ENCODE assay signal across 1 cellular context in the genomic region with DNA sequence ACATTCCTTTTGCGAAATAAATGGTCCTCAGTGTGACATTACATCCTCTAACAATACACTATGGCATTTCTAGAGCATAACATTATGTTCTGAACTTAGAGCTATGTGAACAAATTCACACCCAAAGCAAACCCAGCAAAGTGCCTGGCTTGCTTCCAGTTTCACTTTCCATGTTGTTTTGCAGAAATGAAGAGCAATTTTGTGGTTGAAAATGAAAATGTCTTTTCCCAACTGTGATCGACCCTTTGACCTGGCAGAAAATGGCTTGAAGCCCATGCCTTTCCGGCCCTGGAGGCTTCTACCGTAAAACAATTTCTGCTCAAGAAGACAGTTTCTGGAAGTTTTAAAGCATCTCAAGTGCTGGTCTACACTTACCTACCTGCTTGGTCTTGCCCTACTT.
TF ChIP-seq lines count a peak whose summit lies in the region.

No MANE protein-coding gene starts in this region.

TF ChIP-seq in HepG2, 621 proteins besides CTCF, POLR2A, EP300 and RAD21 (continued from another document):
- TF ChIP-seq, protein P1, sequence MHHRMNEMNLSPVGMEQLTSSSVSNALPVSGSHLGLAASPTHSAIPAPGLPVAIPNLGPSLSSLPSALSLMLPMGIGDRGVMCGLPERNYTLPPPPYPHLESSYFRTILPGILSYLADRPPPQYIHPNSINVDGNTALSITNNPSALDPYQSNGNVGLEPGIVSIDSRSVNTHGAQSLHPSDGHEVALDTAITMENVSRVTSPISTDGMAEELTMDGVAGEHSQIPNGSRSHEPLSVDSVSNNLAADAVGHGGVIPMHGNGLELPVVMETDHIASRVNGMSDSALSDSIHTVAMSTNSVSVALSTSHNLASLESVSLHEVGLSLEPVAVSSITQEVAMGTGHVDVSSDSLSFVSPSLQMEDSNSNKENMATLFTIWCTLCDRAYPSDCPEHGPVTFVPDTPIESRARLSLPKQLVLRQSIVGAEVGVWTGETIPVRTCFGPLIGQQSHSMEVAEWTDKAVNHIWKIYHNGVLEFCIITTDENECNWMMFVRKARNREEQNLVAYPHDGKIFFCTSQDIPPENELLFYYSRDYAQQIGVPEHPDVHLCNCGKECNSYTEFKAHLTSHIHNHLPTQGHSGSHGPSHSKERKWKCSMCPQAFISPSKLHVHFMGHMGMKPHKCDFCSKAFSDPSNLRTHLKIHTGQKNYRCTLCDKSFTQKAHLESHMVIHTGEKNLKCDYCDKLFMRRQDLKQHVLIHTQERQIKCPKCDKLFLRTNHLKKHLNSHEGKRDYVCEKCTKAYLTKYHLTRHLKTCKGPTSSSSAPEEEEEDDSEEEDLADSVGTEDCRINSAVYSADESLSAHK (CRISPR knock-in tag; IDR thresholded peaks at IDR 0.05; ENCODE audit: borderline replicate concordance): no peak
- TF ChIP-seq, protein P2, sequence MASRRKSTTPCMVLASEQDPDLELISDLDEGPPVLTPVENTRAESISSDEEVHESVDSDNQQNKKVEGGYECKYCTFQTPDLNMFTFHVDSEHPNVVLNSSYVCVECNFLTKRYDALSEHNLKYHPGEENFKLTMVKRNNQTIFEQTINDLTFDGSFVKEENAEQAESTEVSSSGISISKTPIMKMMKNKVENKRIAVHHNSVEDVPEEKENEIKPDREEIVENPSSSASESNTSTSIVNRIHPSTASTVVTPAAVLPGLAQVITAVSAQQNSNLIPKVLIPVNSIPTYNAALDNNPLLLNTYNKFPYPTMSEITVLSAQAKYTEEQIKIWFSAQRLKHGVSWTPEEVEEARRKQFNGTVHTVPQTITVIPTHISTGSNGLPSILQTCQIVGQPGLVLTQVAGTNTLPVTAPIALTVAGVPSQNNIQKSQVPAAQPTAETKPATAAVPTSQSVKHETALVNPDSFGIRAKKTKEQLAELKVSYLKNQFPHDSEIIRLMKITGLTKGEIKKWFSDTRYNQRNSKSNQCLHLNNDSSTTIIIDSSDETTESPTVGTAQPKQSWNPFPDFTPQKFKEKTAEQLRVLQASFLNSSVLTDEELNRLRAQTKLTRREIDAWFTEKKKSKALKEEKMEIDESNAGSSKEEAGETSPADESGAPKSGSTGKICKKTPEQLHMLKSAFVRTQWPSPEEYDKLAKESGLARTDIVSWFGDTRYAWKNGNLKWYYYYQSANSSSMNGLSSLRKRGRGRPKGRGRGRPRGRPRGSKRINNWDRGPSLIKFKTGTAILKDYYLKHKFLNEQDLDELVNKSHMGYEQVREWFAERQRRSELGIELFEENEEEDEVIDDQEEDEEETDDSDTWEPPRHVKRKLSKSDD (CRISPR knock-in tag; IDR thresholded peaks at IDR 0.05; ENCODE audit: low read depth): no peak
- TF ChIP-seq, protein P3, sequence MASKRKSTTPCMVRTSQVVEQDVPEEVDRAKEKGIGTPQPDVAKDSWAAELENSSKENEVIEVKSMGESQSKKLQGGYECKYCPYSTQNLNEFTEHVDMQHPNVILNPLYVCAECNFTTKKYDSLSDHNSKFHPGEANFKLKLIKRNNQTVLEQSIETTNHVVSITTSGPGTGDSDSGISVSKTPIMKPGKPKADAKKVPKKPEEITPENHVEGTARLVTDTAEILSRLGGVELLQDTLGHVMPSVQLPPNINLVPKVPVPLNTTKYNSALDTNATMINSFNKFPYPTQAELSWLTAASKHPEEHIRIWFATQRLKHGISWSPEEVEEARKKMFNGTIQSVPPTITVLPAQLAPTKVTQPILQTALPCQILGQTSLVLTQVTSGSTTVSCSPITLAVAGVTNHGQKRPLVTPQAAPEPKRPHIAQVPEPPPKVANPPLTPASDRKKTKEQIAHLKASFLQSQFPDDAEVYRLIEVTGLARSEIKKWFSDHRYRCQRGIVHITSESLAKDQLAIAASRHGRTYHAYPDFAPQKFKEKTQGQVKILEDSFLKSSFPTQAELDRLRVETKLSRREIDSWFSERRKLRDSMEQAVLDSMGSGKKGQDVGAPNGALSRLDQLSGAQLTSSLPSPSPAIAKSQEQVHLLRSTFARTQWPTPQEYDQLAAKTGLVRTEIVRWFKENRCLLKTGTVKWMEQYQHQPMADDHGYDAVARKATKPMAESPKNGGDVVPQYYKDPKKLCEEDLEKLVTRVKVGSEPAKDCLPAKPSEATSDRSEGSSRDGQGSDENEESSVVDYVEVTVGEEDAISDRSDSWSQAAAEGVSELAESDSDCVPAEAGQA (IDR thresholded peaks at IDR 0.05; ENCODE audit: low read depth): no peak
- TF ChIP-seq, protein P3 (CRISPR knock-in tag; IDR thresholded peaks at IDR 0.05; ENCODE audit: borderline replicate concordance): no peak
- TF ChIP-seq, protein P4, sequence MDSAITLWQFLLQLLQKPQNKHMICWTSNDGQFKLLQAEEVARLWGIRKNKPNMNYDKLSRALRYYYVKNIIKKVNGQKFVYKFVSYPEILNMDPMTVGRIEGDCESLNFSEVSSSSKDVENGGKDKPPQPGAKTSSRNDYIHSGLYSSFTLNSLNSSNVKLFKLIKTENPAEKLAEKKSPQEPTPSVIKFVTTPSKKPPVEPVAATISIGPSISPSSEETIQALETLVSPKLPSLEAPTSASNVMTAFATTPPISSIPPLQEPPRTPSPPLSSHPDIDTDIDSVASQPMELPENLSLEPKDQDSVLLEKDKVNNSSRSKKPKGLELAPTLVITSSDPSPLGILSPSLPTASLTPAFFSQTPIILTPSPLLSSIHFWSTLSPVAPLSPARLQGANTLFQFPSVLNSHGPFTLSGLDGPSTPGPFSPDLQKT (CRISPR knock-in tag; IDR thresholded peaks at IDR 0.05; ENCODE audit: borderline replicate concordance): no peak
- TF ChIP-seq, protein P5, sequence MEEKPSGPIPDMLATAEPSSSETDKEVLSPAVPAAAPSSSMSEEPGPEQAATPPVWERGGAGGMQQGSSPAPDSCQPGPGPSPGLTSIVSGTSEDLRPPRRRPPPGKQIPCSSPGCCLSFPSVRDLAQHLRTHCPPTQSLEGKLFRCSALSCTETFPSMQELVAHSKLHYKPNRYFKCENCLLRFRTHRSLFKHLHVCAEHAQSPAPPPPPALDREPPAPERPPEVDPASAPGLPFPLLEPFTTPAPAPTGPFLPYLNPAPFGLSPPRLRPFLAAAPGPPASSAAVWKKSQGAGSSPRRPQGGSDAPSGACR (CRISPR knock-in tag; IDR thresholded peaks at IDR 0.05): no peak
- TF ChIP-seq DNMT3B (CRISPR knock-in tag; conservative IDR thresholded peaks at IDR 0.05): no peak
